ENCODE assay signal across 9 cellular contexts in the genomic region with DNA sequence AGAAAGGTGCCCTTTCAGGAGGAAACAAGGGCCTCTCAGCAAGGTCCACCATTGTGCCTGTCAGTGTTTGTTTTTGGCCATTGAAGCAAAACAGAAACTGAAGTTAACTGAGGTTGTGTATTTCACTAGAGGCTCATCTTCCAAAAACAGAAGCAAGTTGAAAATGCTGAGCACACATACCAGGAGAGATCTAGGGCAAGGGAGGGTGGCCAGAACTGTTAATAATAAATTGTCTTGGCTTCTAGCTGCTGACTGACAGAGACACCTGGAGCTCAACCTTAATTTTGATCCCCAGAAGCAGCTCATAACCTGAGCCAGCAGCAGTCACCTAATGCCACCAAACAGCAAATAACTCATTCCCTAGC. TPM values are rescaled to one million over a fixed set of nuclear protein-coding genes. Genes with fewer than 3 reads are reported as not detected.
DNase-seq lines count a peak whose midpoint lies in the region; ATAC-seq and TF ChIP-seq lines count a peak whose summit lies in the region.
"Had no signal": no experiment of that assay in that cellular context is flagged by ENCODE, and none has a peak within 500 bp of the region (broad histone marks: within the 10 kb centered on the region; RNA-seq: fewer than 3 reads in every experiment).

No MANE protein-coding gene starts in this region.

- peak; percentile 71 for DNase-seq in GM13976 (ENCODE audit: low spot score)
- DNase-seq in activated naive CD8-positive, alpha-beta T cell treated with anti-CD3 and anti-CD28 coated beads, Interleukin-2, amount 10 ng/mL, durations not matched to agents 7 days and 5 days = no peak
- DNase-seq in nephron progenitor cell = no peak
- DNase-seq in RWPE1 (ENCODE audit: low spot score) = no peak
- DNase-seq in cardiac septum (ENCODE audit: low spot score) = no peak
- DNase-seq in central memory CD4-positive, alpha-beta T cell = no peak
- DNase-seq: NCI-H524 treated with DMSO at 0.1 percent for 48 hours had no signal

- POLR2A ChIA-PET in activated naive CD8-positive, alpha-beta T cell treated with anti-CD3 and anti-CD28 coated beads, Interleukin-2, amount 10 ng/mL, durations not matched to agents 7 days and 5 days (lab: Charles Lee) = interaction anchor here (0.9 to 3.0 kb wide), 4 partner anchors 9 to 53 kb away, joined by 3 to 13 read pairs (median 8); partner anchors contain the start of gene DNAJC16
- POLR2A ChIA-PET in RWPE1 (lab: Yijun Ruan, JAX; ENCODE audit: low non-redundant PET) = no interaction called here

- CTCF ChIA-PET in RWPE1 (lab: Yijun Ruan, JAX) = no interaction called here

- peak overlapping the region; percentile 66 for H3K4me3 Mint-ChIP-seq in activated naive CD8-positive, alpha-beta T cell treated with anti-CD3 and anti-CD28 coated beads, Interleukin-2, amount 10 ng/mL, durations not matched to agents 7 days and 5 days
- H3K4me3 Mint-ChIP-seq in nephron progenitor cell = no peak overlapping the region

- TF ChIP-seq CTCF in GM13976 (IDR thresholded peaks at IDR 0.05; ENCODE audit: borderline replicate concordance, control extremely low read depth, extremely low read depth, insufficient read depth, missing control alignments) (no peak), nephron progenitor cell (IDR thresholded peaks at IDR 0.05) (no peak), RWPE1 (conservative IDR thresholded peaks at IDR 0.05; ENCODE audit: low read depth) (no peak)

- H3K27ac Mint-ChIP-seq in activated naive CD8-positive, alpha-beta T cell treated with anti-CD3 and anti-CD28 coated beads, Interleukin-2, amount 10 ng/mL, durations not matched to agents 7 days and 5 days = peak overlapping the region; percentile 98
- H3K27ac Mint-ChIP-seq in nephron progenitor cell = peak overlapping the region; percentile 61

- H3K27me3 Mint-ChIP-seq in activated naive CD8-positive, alpha-beta T cell treated with anti-CD3 and anti-CD28 coated beads, Interleukin-2, amount 10 ng/mL, durations not matched to agents 7 days and 5 days = no peaks in the 10 kb centered on the region
- peaks cover 20% of the 10 kb centered on the region for H3K27me3 Mint-ChIP-seq in nephron progenitor cell (ENCODE audit: low read depth, poor library complexity)

- ATAC-seq in HG02798 (IDR thresholded peaks at IDR 0.05; ENCODE audit: poor library complexity, unreplicated experiment) = peak; percentile 31
- peak; percentile 1 for ATAC-seq in activated naive CD8-positive, alpha-beta T cell treated with anti-CD3 and anti-CD28 coated beads, Interleukin-2, amount 10 ng/mL, durations not matched to agents 7 days and 5 days (ENCODE audit: low read depth)
- no peak for ATAC-seq in HG02973 (IDR thresholded peaks at IDR 0.05; ENCODE audit: unreplicated experiment)

- H3K4me1 Mint-ChIP-seq in activated naive CD8-positive, alpha-beta T cell treated with anti-CD3 and anti-CD28 coated beads, Interleukin-2, amount 10 ng/mL, durations not matched to agents 7 days and 5 days = peaks cover 34% of the 10 kb centered on the region
- H3K4me1 Mint-ChIP-seq in nephron progenitor cell = peaks cover 25% of the 10 kb centered on the region

- in situ Hi-C loops in GM13976 (cut with MboI; ENCODE audit: low sequenced_read_pairs, unreplicated experiment) = no loop called here

- intact Hi-C loops in cardiac septum (cut with DNase I) = no loop called here

- peaks cover 15% of the 10 kb centered on the region for H3K36me3 Mint-ChIP-seq in activated naive CD8-positive, alpha-beta T cell treated with anti-CD3 and anti-CD28 coated beads, Interleukin-2, amount 10 ng/mL, durations not matched to agents 7 days and 5 days
- peaks cover 6% of the 10 kb centered on the region for H3K36me3 Mint-ChIP-seq in nephron progenitor cell (ENCODE audit: low read depth)

- H3K27ac ChIP-seq in RWPE1 = no peak overlapping the region

- no peaks in the 10 kb centered on the region for H3K9me3 Mint-ChIP-seq in activated naive CD8-positive, alpha-beta T cell treated with anti-CD3 and anti-CD28 coated beads, Interleukin-2, amount 10 ng/mL, durations not matched to agents 7 days and 5 days
- H3K9me3 Mint-ChIP-seq in nephron progenitor cell = no peaks in the 10 kb centered on the region

RNA-seq across cellular contexts. Expression of gene AGMAT, which starts 5.2 kb away (rescaled TPM):
- total RNA-seq in activated naive CD8-positive, alpha-beta T cell treated with anti-CD3 and anti-CD28 coated beads, Interleukin-2, amount 10 ng/mL, durations not matched to agents 7 days and 5 days = 1 to 10 TPM; 7.6 to 8.0 TPM
- 0.11 TPM for total RNA-seq in cardiac septum

RNA-seq across cellular contexts. Expression of gene DDI2, which starts 37.6 kb away (rescaled TPM):
- 10 to 100 TPM; 31.6 to 33.3 TPM for total RNA-seq in activated naive CD8-positive, alpha-beta T cell treated with anti-CD3 and anti-CD28 coated beads, Interleukin-2, amount 10 ng/mL, durations not matched to agents 7 days and 5 days
- 23.7 TPM for total RNA-seq in cardiac septum

RNA-seq across cellular contexts. Expression of gene DNAJC16, which starts 53.0 kb away (rescaled TPM):
- 10 to 100 TPM; 15.7 to 18.9 TPM for total RNA-seq in activated naive CD8-positive, alpha-beta T cell treated with anti-CD3 and anti-CD28 coated beads, Interleukin-2, amount 10 ng/mL, durations not matched to agents 7 days and 5 days
- 11.0 TPM for total RNA-seq in cardiac septum

RNA-seq across cellular contexts. Expression of gene CASP9, which starts 55.6 kb away (rescaled TPM):
- total RNA-seq in activated naive CD8-positive, alpha-beta T cell treated with anti-CD3 and anti-CD28 coated beads, Interleukin-2, amount 10 ng/mL, durations not matched to agents 7 days and 5 days = 10 to 100 TPM in 1 of 2 experiments, 1 to 10 TPM in 1; 9.6 to 13.7 TPM
- 10.6 TPM for total RNA-seq in cardiac septum
